Comparison of ENCODE assay signal across 14 cellular contexts in the genomic region with DNA sequence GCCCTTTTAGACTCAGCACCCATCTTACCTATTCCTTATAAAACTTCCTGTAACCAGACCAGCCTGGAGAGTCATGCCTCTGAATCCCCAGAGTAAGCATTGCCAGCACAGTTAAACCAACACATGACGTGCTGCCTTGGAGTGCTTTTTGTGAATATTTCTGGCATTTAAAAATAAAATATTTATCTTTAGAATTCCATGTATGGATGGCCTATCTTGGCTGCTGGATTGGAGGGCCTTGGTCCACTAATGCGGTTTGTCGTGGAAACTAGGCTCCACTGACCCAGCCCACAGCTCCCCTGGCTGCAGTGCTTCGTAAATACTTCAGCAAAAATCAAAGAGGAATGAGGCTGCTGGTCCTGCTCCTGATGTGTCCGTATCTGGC. TPM values are rescaled to one million over a fixed set of nuclear protein-coding genes. Genes with fewer than 3 reads are reported as not detected.
DNase-seq lines count a peak whose midpoint lies in the region; ATAC-seq, FAIRE-seq and TF ChIP-seq lines count a peak whose summit lies in the region.
"Had no signal": no experiment of that assay in that cellular context is flagged by ENCODE, and none has a peak within 500 bp of the region (broad histone marks: within the 10 kb centered on the region; RNA-seq: fewer than 3 reads in every experiment).

No MANE protein-coding gene starts in this region.

- no peak overlapping the region for H3K27ac ChIP-seq in right atrium auricular region
- H3K27ac ChIP-seq in heart left ventricle, result peak overlapping the region in 1 of 12 donors; percentile 72
- peak overlapping the region; percentile 67 to 82 (median 78) for H3K27ac ChIP-seq in esophagus muscularis mucosa (replicated peaks in 1 of 4)
- H3K27ac ChIP-seq in pancreas, result no peak overlapping the region
- H3K27ac ChIP-seq: PC-9 had no signal

- no peak for FAIRE-seq in pancreas (lab: Jason Lieb, UNC)

- TF ChIP-seq POLR2A in heart left ventricle (IDR thresholded peaks at IDR 0.05) (no peak), esophagus muscularis mucosa (IDR thresholded peaks at IDR 0.05; ENCODE audit: low read depth) (no peak)

- no peaks in the 10 kb centered on the region for H3K27me3 Mint-ChIP-seq in osteocyte (ENCODE audit: unreplicated experiment)

- ATAC-seq in heart left ventricle (no peak), HG02571 (IDR thresholded peaks at IDR 0.05; ENCODE audit: unreplicated experiment) (no peak), pancreas (no peak)

- DNase-seq in right atrium auricular region (ENCODE audit: low spot score) (peak; percentile 30), heart left ventricle (no peak), esophagus muscularis mucosa (ENCODE audit: extremely low spot score) (no peak), osteocyte (ENCODE audit: extremely low spot score, unreplicated experiment) (peak; percentile 66), pancreas (no peak), NCI-H446 (lab: John Stamatoyannopoulos, UW) (no peak)
- no peak for DNase-seq in activated CD4-positive, alpha-beta T cell treated with anti-CD3 and anti-CD28 coated beads for 1 hour
- DNase-seq: 8988T, NCI-H187 treated with DMSO at 0.1 percent for 48 hours, NCI-H446 treated with DMSO at 0.1 percent for 48 hours, NCI-H748 treated with DMSO at 0.1 percent for 48 hours had no signal

- no peak overlapping the region for H3K4me3 ChIP-seq in right atrium auricular region
- H3K4me3 ChIP-seq in heart left ventricle, result no peak overlapping the region
- peak overlapping the region in 1 of 4 donors; percentile 18 for H3K4me3 ChIP-seq in esophagus muscularis mucosa
- no peak overlapping the region for H3K4me3 ChIP-seq in pancreas
- H3K4me3 ChIP-seq: PC-9 had no signal

- H3K27ac Mint-ChIP-seq in osteocyte (ENCODE audit: unreplicated experiment), result peak overlapping the region; percentile 43

- H3K27me3 ChIP-seq in right atrium auricular region, result no peaks in the 10 kb centered on the region
- H3K27me3 ChIP-seq in heart left ventricle, result no peaks in the 10 kb centered on the region
- H3K27me3 ChIP-seq in esophagus muscularis mucosa, result no peaks in the 10 kb centered on the region
- no peaks in the 10 kb centered on the region for H3K27me3 ChIP-seq in pancreas

- H3K36me3 Mint-ChIP-seq in osteocyte (ENCODE audit: unreplicated experiment), result no peaks in the 10 kb centered on the region

- H3K4me3 Mint-ChIP-seq in osteocyte (ENCODE audit: unreplicated experiment), result no peak overlapping the region
- H3K4me3 Mint-ChIP-seq: CD14-positive monocyte had no signal

- no peak for TF ChIP-seq CTCF in right atrium auricular region (IDR thresholded peaks at IDR 0.05)
- TF ChIP-seq CTCF in heart left ventricle (IDR thresholded peaks at IDR 0.05), result no peak
- TF ChIP-seq CTCF in esophagus muscularis mucosa (IDR thresholded peaks at IDR 0.05), result peak in 2 of 3 experiments; percentile 30 to 38
- peak; percentile 16 for TF ChIP-seq CTCF in osteocyte (IDR thresholded peaks at IDR 0.05)
- TF ChIP-seq CTCF in pancreas (IDR thresholded peaks at IDR 0.05), result no peak

- H3K4me1 ChIP-seq in right atrium auricular region, result no peaks in the 10 kb centered on the region
- H3K4me1 ChIP-seq in heart left ventricle, result peaks cover 0 to 6% (median 0%) of the 10 kb centered on the region in 12 donors
- H3K4me1 ChIP-seq in esophagus muscularis mucosa, result peaks cover 0 to 31% (median 27%) of the 10 kb centered on the region in 4 donors
- no peaks in the 10 kb centered on the region for H3K4me1 ChIP-seq in pancreas

- intact Hi-C loops in heart left ventricle (cut with DNase I), result no loop called here
- intact Hi-C loops in esophagus muscularis mucosa (cut with DNase I), result no loop called here
- intact Hi-C loops in pancreas (cut with DNase I), result no loop called here

- no peak for TF ChIP-seq EP300 in esophagus muscularis mucosa (IDR thresholded peaks at IDR 0.05)

- H3K9me3 Mint-ChIP-seq in osteocyte (ENCODE audit: unreplicated experiment), result no peaks in the 10 kb centered on the region

- no peaks in the 10 kb centered on the region for H3K36me3 ChIP-seq in right atrium auricular region
- peaks cover 0 to 31% (median 7%) of the 10 kb centered on the region in 9 donors for H3K36me3 ChIP-seq in heart left ventricle
- H3K36me3 ChIP-seq in esophagus muscularis mucosa, result peaks cover 0 to 22% (median 9%) of the 10 kb centered on the region in 4 donors
- no peaks in the 10 kb centered on the region for H3K36me3 ChIP-seq in pancreas

- H3K9me3 ChIP-seq in right atrium auricular region, result no peaks in the 10 kb centered on the region
- no peaks in the 10 kb centered on the region for H3K9me3 ChIP-seq in heart left ventricle
- H3K9me3 ChIP-seq in esophagus muscularis mucosa, result no peaks in the 10 kb centered on the region
- no peaks in the 10 kb centered on the region for H3K9me3 ChIP-seq in pancreas

- peaks cover 29% of the 10 kb centered on the region for H3K4me1 Mint-ChIP-seq in osteocyte (ENCODE audit: unreplicated experiment)

- 78 to 89% (median 84%) methylated on average over 5 of the region's 5 CpGs for WGBS in heart left ventricle, 4 donors
- WGBS in esophagus muscularis mucosa, result 57% methylated on average over 5 of the region's 5 CpGs
- 73 to 81% methylated on average over 5 of the region's 5 CpGs for WGBS in pancreas, 2 donors

RNA-seq across cellular contexts. Expression of gene MTARC1, which starts 17.5 kb away (rescaled TPM):
- total RNA-seq in right atrium auricular region, result 1 to 10 TPM; 4.0 to 6.1 TPM
- total RNA-seq in heart left ventricle, result 10 to 100 TPM in 4 of 9 donors, 1 to 10 TPM in 5; 2.3 to 22.8 (median 6.4) TPM
- 10 to 100 TPM in 1 of 2 donors, 1 to 10 TPM in 1; 3.7 to 11.2 TPM for polyA plus RNA-seq in heart left ventricle
- 1 to 10 TPM; 4.2 to 6.6 (median 5.1) TPM for total RNA-seq in esophagus muscularis mucosa
- total RNA-seq in osteocyte, result 1.8 and 2.1 TPM in 2 replicates
- 10 to 100 TPM in 1 of 6 donors, 1 to 10 TPM in 5; 2.5 to 10.8 (median 7.4) TPM for total RNA-seq in pancreas
- 1 to 10 TPM; 6.0 to 7.1 TPM for polyA plus RNA-seq in pancreas

RNA-seq across cellular contexts. Expression of gene MTARC2, which starts 56.1 kb away (rescaled TPM):
- total RNA-seq in right atrium auricular region, result 10 to 100 TPM; 13.6 to 23.6 TPM
- total RNA-seq in heart left ventricle, result 10 to 100 TPM; 16.5 to 29.1 (median 24.2) TPM
- 10 to 100 TPM; 10.4 to 17.3 TPM for polyA plus RNA-seq in heart left ventricle
- 10 to 100 TPM; 15.6 to 22.9 (median 20.5) TPM for total RNA-seq in esophagus muscularis mucosa
- 25.6 and 27.9 TPM in 2 replicates for total RNA-seq in osteocyte
- total RNA-seq in pancreas, result 10 to 100 TPM; 14.8 to 27.0 (median 16.8) TPM
- polyA plus RNA-seq in pancreas, result 10 to 100 TPM; 12.2 to 15.9 TPM

Comparison
In these comparisons a context has a peak if more than half of its experiments do, and no peak if none do; other contexts are left out.
1. DNase-seq: peak in right atrium auricular region (single experiment) and osteocyte (single experiment); none in heart left ventricle (0 of 5), esophagus muscularis mucosa (single experiment), activated CD4-positive, alpha-beta T cell treated with anti-CD3 and anti-CD28 coated beads for 1 hour (single experiment), pancreas (0 of 6) and NCI-H446 (0 of 2).
2. H3K27ac ChIP-seq: peak in esophagus muscularis mucosa (4 of 4); none in right atrium auricular region (0 of 2) and pancreas (0 of 4).
3. CTCF ChIP-seq: peak in esophagus muscularis mucosa (2 of 3) and osteocyte (single experiment); none in right atrium auricular region (0 of 2), heart left ventricle (0 of 12) and pancreas (0 of 4).